In the genomic region with DNA sequence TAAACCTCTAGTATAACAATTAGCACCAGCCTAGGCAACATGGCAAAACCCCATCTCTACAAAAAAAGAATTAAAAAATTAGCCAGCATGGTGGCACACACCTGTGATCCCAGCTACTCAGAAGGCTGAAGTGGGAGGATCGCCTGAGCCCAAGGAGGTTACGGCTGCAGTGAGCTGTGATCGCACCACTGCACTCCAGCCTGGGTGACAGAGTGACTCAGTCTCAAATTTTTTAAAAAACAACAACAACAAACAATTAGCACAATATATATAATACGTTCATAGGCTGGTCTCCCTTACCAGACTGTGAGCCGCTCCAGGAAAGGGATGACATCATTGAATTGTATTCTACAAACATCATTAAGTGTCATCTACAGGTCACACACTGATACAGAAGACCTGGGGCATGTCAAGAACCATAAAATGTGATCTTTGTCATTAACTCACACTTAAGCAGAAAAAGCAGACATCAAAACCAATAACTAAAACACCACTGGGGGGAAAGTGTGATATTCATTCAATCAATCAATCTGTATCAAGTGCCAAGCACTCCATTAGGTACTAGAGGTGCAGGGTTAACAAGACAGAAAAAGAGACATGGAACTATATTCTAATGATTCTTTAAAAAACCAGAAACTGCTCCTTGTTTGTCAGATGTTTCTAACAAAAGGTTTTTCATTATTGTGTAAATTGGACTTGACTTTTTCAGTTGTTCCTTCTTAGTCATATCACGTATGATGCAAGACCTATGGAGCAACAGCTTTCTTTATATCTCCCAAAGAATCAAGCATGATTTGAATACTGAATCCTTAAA, we compare ENCODE assay signal across 1 cellular context.
A peak's percentile ranks its signal among the peaks of the same experiment; 100 is the strongest.
TF ChIP-seq lines count a peak whose summit lies in the region.

No MANE protein-coding gene starts in this region.

TF ChIP-seq in K562, 482 proteins besides CTCF, POLR2A, EP300 and RAD21 (continues in another document):
- TF ChIP-seq IRF1 (CRISPR knock-in tag; IDR thresholded peaks at IDR 0.05; ENCODE audit: borderline replicate concordance) (no peak), ARID4B (CRISPR knock-in tag; IDR thresholded peaks at IDR 0.05) (no peak), ILK (tag; IDR thresholded peaks at IDR 0.05; ENCODE audit: borderline replicate concordance, low read depth) (no peak), CREM (IDR thresholded peaks at IDR 0.05; ENCODE audit: low read depth) (no peak), NFIC (IDR thresholded peaks at IDR 0.05) (no peak), ARID3B (CRISPR knock-in tag; IDR thresholded peaks at IDR 0.05; ENCODE audit: borderline replicate concordance) (no peak), E2F3 (CRISPR knock-in tag; IDR thresholded peaks at IDR 0.05) (no peak), DMBX1 (CRISPR knock-in tag; IDR thresholded peaks at IDR 0.05; ENCODE audit: borderline replicate concordance) (0 out of 2 replicates have a peak, but pooled peaks have one; percentile 33), SREBF1 (IDR thresholded peaks at IDR 0.05; ENCODE audit: borderline replicate concordance, low read depth, low read length) (no peak), NR3C1 (CRISPR knock-in tag; IDR thresholded peaks at IDR 0.05) (no peak), FOXJ2 (tag; IDR thresholded peaks at IDR 0.05) (no peak), ZBED1 (IDR thresholded peaks at IDR 0.05) (no peak), ZNF561 (CRISPR knock-in tag; conservative IDR thresholded peaks at IDR 0.05) (0 out of 2 replicates have a peak, but pooled peaks have one; percentile 31), ARID2 (IDR thresholded peaks at IDR 0.05) (no peak), CCNT2 (IDR thresholded peaks at IDR 0.05; ENCODE audit: borderline replicate concordance, extremely low read depth, insufficient read length, low read depth, low read length) (no peak), PML (IDR thresholded peaks at IDR 0.05; ENCODE audit: low read length) (no peak), ZNF785 (CRISPR knock-in tag; IDR thresholded peaks at IDR 0.05) (no peak), CREB5 (CRISPR knock-in tag; IDR thresholded peaks at IDR 0.05) (no peak), HMG20A (CRISPR knock-in tag; conservative IDR thresholded peaks at IDR 0.05) (no peak), ATF7 (IDR thresholded peaks at IDR 0.05) (peak; percentile 89), MBD2 (IDR thresholded peaks at IDR 0.05; ENCODE audit: borderline replicate concordance, low read depth) (no peak), ZNF655 (CRISPR knock-in tag; IDR thresholded peaks at IDR 0.05) (no peak), RFX5 (IDR thresholded peaks at IDR 0.05; ENCODE audit: low read depth, low read length) (no peak), JUND (IDR thresholded peaks at IDR 0.05; ENCODE audit: borderline replicate concordance, low read depth, low read length) (peak; percentile 75; the same call in 1 of the 2 replicates), JUND (tag; IDR thresholded peaks at IDR 0.05; ENCODE audit: borderline replicate concordance, low read depth, low read length) (peak; percentile 28; the same call in 2 of the 3 replicates), CXXC5 (CRISPR knock-in tag; IDR thresholded peaks at IDR 0.05) (0 out of 2 replicates have a peak, but pooled peaks have one; percentile 10), ATF4 (CRISPR knock-in tag; IDR thresholded peaks at IDR 0.05) (peak; percentile 85), DIDO1 (tag; IDR thresholded peaks at IDR 0.05; ENCODE audit: low read depth) (no peak), BRD9 (IDR thresholded peaks at IDR 0.05; ENCODE audit: low read depth, partially characterized antibody) (no peak)
- TF ChIP-seq, protein P1, sequence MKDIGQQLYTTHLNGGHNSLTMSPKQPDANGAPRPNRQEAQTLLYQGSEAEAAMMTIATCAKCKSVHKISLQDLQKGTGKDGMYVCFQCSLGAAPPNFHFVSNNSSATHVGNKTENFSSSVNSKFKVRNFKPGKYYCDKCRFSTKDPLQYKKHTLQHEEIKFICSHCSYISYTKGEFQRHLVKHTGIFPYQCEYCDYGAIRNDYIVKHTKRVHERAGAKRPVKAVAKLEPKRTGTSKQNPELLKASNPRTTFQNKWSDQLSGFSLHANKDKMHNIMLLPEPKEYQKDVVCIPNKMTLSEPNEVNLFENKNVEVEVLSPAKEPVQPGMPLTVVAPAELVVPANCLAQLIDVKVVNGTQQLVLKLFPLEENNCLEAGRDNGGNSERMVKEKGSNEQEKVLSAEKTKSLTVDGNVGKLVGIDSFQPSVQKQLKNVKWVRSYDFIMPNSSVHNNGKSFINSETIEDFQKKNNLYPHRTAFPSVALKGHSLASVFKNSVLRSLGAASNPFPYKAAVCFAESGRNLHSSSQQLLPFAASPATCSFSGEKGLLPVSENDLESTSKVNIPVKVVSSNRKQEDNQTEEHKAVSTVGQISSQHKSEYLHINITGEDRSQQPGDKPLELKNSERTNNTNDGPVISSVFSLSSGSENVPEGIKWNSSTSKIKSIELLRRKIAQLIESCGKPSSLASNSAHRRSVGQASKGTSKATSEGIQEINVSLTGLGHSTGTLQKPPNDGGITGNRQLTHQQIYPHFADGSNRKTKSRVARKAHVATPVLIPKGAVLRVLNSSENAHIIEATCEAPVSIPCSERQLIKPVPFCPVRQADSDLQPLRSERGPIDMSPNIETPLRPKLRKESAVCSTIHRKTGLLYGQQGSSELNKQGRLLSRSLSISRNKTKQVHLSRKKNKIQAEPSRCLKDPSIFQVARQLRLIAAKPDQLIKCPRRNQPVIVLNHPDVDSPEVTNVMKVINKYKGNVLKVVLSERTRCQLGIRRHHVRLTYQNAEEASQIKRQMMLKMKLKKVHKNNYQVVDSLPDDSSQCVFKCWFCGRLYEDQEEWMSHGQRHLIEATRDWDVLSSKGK (CRISPR knock-in tag; IDR thresholded peaks at IDR 0.05) = no peak
- TF ChIP-seq, protein P2, sequence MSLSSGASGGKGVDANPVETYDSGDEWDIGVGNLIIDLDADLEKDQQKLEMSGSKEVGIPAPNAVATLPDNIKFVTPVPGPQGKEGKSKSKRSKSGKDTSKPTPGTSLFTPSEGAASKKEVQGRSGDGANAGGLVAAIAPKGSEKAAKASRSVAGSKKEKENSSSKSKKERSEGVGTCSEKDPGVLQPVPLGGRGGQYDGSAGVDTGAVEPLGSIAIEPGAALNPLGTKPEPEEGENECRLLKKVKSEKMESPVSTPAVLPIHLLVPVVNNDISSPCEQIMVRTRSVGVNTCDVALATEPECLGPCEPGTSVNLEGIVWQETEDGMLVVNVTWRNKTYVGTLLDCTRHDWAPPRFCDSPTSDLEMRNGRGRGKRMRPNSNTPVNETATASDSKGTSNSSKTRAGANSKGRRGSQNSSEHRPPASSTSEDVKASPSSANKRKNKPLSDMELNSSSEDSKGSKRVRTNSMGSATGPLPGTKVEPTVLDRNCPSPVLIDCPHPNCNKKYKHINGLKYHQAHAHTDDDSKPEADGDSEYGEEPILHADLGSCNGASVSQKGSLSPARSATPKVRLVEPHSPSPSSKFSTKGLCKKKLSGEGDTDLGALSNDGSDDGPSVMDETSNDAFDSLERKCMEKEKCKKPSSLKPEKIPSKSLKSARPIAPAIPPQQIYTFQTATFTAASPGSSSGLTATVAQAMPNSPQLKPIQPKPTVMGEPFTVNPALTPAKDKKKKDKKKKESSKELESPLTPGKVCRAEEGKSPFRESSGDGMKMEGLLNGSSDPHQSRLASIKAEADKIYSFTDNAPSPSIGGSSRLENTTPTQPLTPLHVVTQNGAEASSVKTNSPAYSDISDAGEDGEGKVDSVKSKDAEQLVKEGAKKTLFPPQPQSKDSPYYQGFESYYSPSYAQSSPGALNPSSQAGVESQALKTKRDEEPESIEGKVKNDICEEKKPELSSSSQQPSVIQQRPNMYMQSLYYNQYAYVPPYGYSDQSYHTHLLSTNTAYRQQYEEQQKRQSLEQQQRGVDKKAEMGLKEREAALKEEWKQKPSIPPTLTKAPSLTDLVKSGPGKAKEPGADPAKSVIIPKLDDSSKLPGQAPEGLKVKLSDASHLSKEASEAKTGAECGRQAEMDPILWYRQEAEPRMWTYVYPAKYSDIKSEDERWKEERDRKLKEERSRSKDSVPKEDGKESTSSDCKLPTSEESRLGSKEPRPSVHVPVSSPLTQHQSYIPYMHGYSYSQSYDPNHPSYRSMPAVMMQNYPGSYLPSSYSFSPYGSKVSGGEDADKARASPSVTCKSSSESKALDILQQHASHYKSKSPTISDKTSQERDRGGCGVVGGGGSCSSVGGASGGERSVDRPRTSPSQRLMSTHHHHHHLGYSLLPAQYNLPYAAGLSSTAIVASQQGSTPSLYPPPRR (CRISPR knock-in tag; IDR thresholded peaks at IDR 0.05; ENCODE audit: borderline replicate concordance) = no peak
- TF ChIP-seq, protein P3, sequence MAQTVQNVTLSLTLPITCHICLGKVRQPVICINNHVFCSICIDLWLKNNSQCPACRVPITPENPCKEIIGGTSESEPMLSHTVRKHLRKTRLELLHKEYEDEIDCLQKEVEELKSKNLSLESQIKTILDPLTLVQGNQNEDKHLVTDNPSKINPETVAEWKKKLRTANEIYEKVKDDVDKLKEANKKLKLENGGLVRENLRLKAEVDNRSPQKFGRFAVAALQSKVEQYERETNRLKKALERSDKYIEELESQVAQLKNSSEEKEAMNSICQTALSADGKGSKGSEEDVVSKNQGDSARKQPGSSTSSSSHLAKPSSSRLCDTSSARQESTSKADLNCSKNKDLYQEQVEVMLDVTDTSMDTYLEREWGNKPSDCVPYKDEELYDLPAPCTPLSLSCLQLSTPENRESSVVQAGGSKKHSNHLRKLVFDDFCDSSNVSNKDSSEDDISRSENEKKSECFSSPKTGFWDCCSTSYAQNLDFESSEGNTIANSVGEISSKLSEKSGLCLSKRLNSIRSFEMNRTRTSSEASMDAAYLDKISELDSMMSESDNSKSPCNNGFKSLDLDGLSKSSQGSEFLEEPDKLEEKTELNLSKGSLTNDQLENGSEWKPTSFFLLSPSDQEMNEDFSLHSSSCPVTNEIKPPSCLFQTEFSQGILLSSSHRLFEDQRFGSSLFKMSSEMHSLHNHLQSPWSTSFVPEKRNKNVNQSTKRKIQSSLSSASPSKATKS (CRISPR knock-in tag; IDR thresholded peaks at IDR 0.05) = no peak
